ENCODE assay signal across 9 cellular contexts in genomic region chr16:17370233-17371013, GRCh38.
DNase-seq lines count a peak whose midpoint lies in the region; ATAC-seq and TF ChIP-seq lines count a peak whose summit lies in the region.
"Had no signal": no experiment of that assay in that cellular context is flagged by ENCODE, and none has a peak within 500 bp of the region (broad histone marks: within the 10 kb centered on the region; RNA-seq: fewer than 3 reads in every experiment).

No MANE protein-coding gene starts in this region.

- DNase-seq in NOMO-1 treated with DMSO at 0.1 percent for 48 hours (lab: John Stamatoyannopoulos, UW; ENCODE audit: unreplicated experiment): peak; percentile 26
- DNase-seq in NOMO-1 treated with dmso at 0.1 percent for 144 hours (lab: John Stamatoyannopoulos, UW; ENCODE audit: unreplicated experiment): no peak
- no peak for DNase-seq in WTC11 (ENCODE audit: low spot score)
- DNase-seq in globus pallidus (ENCODE audit: low spot score): peak; percentile 29
- peak in 1 of 2 donors; percentile 58 for DNase-seq in stimulated activated effector memory CD8-positive, alpha-beta T cell treated with anti-CD3 and anti-CD28 coated beads, Interleukin-12 subunit alpha, Interleukin-12 subunit beta, amount 100 ng/mL, for 72 hours (ENCODE audit: low spot score in 2 of 2)
- no peak for DNase-seq in RKO (ENCODE audit: low spot score)
- DNase-seq in Calu3: no peak
- DNase-seq in posterior cingulate gyrus: no peak
- DNase-seq: SW 1271 had no signal

- CTCF ChIA-PET in WTC11 (lab: Charles Lee) (interaction anchor here (0.9 to 2.1 kb wide), 3 partner anchors 93 to 158 kb away, joined by 3 to 13 read pairs (median 4); no protein-coding TSS in a partner anchor), Calu3 (lab: Charles Lee) (no interaction called here)

- H3K27ac Mint-ChIP-seq in WTC11: peak overlapping the region; percentile 35
- peak overlapping the region; percentile 97 for H3K27ac Mint-ChIP-seq in stimulated activated effector memory CD8-positive, alpha-beta T cell treated with anti-CD3 and anti-CD28 coated beads, Interleukin-12 subunit alpha, Interleukin-12 subunit beta, amount 100 ng/mL, for 72 hours
- no peak overlapping the region for H3K27ac Mint-ChIP-seq in Calu3 (ENCODE audit: unreplicated experiment)

- no TSS peak for BruUV-seq in Calu3 (replicated peaks; lab: Mats Ljungman, UMichigan)

- TF ChIP-seq CTCF in WTC11 (IDR thresholded peaks at IDR 0.05): no peak
- no peak for TF ChIP-seq CTCF in Calu3 (IDR thresholded peaks at IDR 0.05; ENCODE audit: unreplicated experiment)

- H3K4me3 Mint-ChIP-seq in WTC11: no peak overlapping the region
- H3K4me3 Mint-ChIP-seq in stimulated activated effector memory CD8-positive, alpha-beta T cell treated with anti-CD3 and anti-CD28 coated beads, Interleukin-12 subunit alpha, Interleukin-12 subunit beta, amount 100 ng/mL, for 72 hours: peak overlapping the region; percentile 87
- H3K4me3 Mint-ChIP-seq in Calu3 (ENCODE audit: low read depth, unreplicated experiment): no peak overlapping the region

- H3K4me1 Mint-ChIP-seq in WTC11 (peaks cover 83% of the 10 kb centered on the region), Calu3 (ENCODE audit: low read depth, unreplicated experiment) (peaks cover 19% of the 10 kb centered on the region)
- peaks cover 83% of the 10 kb centered on the region for H3K4me1 Mint-ChIP-seq in stimulated activated effector memory CD8-positive, alpha-beta T cell treated with anti-CD3 and anti-CD28 coated beads, Interleukin-12 subunit alpha, Interleukin-12 subunit beta, amount 100 ng/mL, for 72 hours

- H3K9me3 Mint-ChIP-seq in WTC11 (no peaks in the 10 kb centered on the region), Calu3 (ENCODE audit: low read depth, unreplicated experiment) (no peaks in the 10 kb centered on the region)
- H3K9me3 Mint-ChIP-seq in stimulated activated effector memory CD8-positive, alpha-beta T cell treated with anti-CD3 and anti-CD28 coated beads, Interleukin-12 subunit alpha, Interleukin-12 subunit beta, amount 100 ng/mL, for 72 hours: no peaks in the 10 kb centered on the region

- intact Hi-C loops in Calu3 (cut with micrococcal nuclease; ENCODE audit: unreplicated experiment): loop anchor here (10.0 kb wide), 1 partner anchor 156 kb away; no protein-coding TSS in a partner anchor
- intact Hi-C loops in posterior cingulate gyrus (cut with DNase I): loop anchor here (5.0 kb wide), 1 partner anchor 42 kb away; no protein-coding TSS in a partner anchor

- H3K36me3 Mint-ChIP-seq in WTC11 (no peaks in the 10 kb centered on the region), Calu3 (ENCODE audit: insufficient read depth, unreplicated experiment) (no peaks in the 10 kb centered on the region)
- peaks cover 17% of the 10 kb centered on the region for H3K36me3 Mint-ChIP-seq in stimulated activated effector memory CD8-positive, alpha-beta T cell treated with anti-CD3 and anti-CD28 coated beads, Interleukin-12 subunit alpha, Interleukin-12 subunit beta, amount 100 ng/mL, for 72 hours

- POLR2A ChIA-PET in WTC11 (lab: Charles Lee): no interaction called here

- H3K27me3 Mint-ChIP-seq in WTC11 (ENCODE audit: low read depth): no peaks in the 10 kb centered on the region
- no peaks in the 10 kb centered on the region for H3K27me3 Mint-ChIP-seq in Calu3 (ENCODE audit: unreplicated experiment)

- ATAC-seq in WTC11: no peak
- ATAC-seq in stimulated activated effector memory CD8-positive, alpha-beta T cell treated with anti-CD3 and anti-CD28 coated beads, Interleukin-12 subunit alpha, Interleukin-12 subunit beta, amount 100 ng/mL, for 72 hours: peak; percentile 82

TF ChIP-seq in WTC11, 78 proteins besides CTCF, POLR2A, EP300 and RAD21:
- TF ChIP-seq FOXK1 (CRISPR knock-in tag; IDR thresholded peaks at IDR 0.05) (no peak), GRHL2 (CRISPR knock-in tag; IDR thresholded peaks at IDR 0.05; ENCODE audit: insufficient replicate concordance, severe bottlenecking) (no peak), USF1 (CRISPR knock-in tag; IDR thresholded peaks at IDR 0.05) (no peak), FOXJ3 (CRISPR knock-in tag; IDR thresholded peaks at IDR 0.05; ENCODE audit: borderline replicate concordance) (no peak)

Comparison
In these comparisons a context has a peak if more than half of its experiments do, and no peak if none do; other contexts are left out.
1. DNase-seq: peak in NOMO-1 treated with DMSO at 0.1 percent for 48 hours (single experiment) and globus pallidus (single experiment); none in NOMO-1 treated with dmso at 0.1 percent for 144 hours (single experiment), WTC11 (single experiment), RKO (single experiment), Calu3 (single experiment) and posterior cingulate gyrus (0 of 10).